8 cellular contexts compared by ENCODE assay signal in the genomic region with DNA sequence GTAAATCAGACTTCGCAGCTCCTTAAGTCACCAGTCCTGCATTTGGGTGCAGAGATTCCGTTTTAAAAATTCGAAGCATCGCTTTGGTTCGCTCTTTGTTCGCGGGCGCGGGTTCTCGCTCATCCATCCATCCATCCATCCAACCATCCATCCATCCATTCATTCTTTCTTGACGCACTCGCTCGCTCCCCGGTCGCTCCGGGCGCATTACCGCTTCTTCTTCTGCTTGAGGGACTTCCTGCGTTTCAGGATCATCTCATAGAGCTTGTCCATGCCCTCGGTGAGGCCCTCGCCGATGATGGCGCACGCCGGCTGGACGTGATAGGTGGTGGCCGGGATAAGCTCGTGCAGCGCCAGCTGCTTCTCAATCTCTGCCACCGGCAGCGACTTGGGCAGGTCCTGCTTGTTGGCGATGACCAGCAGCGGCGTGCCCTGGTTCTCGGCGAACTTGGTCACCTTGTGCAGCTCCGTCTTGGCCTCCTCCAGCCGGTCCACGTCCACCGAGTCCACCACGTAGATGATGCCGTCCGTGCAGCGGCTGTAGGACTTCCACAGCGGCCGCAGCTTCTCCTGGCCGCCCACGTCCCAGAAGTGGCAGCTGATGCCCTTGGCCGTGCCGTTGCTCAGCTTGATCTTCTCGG. TPM values are rescaled to one million over a fixed set of nuclear protein-coding genes. Genes with fewer than 3 reads are reported as not detected.
DNase-seq lines count a peak whose midpoint lies in the region; ATAC-seq and TF ChIP-seq lines count a peak whose summit lies in the region.

No MANE protein-coding gene starts in this region.

- peaks cover 6 to 18% (median 15%) of the 10 kb centered on the region in 4 donors for H3K4me1 ChIP-seq in transverse colon

- H3K27me3 ChIP-seq in transverse colon: peaks cover 29% of the 10 kb centered on the region

- H3K4me3 ChIP-seq in AG09309 (ENCODE audit: control insufficient read depth, low read depth, low read length) (peak overlapping the region; percentile 62), transverse colon (peak overlapping the region; percentile 37 to 74 (median 62))

- no peaks in the 10 kb centered on the region for H3K36me3 ChIP-seq in transverse colon

- ATAC-seq in GM21367 (IDR thresholded peaks at IDR 0.05; ENCODE audit: unreplicated experiment): peak; percentile 3
- no peak for ATAC-seq in GM18858 (IDR thresholded peaks at IDR 0.05; ENCODE audit: unreplicated experiment)

- H3K4me3 Mint-ChIP-seq in chondrocyte (ENCODE audit: unreplicated experiment): peak overlapping the region; percentile 97

- H3K27ac ChIP-seq in RWPE1 (peak overlapping the region; percentile 92), transverse colon (peak overlapping the region; percentile 84 to 87 (median 86))

- H3K9me3 ChIP-seq in transverse colon: no peaks in the 10 kb centered on the region

- no peak for TF ChIP-seq CTCF in AG09309 (IDR thresholded peaks at IDR 0.05; ENCODE audit: control insufficient read depth, insufficient read depth, low read depth, low read length, missing control alignments)
- TF ChIP-seq CTCF in RWPE1 (conservative IDR thresholded peaks at IDR 0.05; ENCODE audit: low read depth): no peak
- TF ChIP-seq CTCF in chondrocyte (IDR thresholded peaks at IDR 0.05): no peak
- TF ChIP-seq CTCF in transverse colon (IDR thresholded peaks at IDR 0.05): no peak

- CTCF ChIA-PET in RWPE1 (lab: Yijun Ruan, JAX): interaction anchor here (0.6 to 1.4 kb wide), 9 partner anchors 70 to 361 kb away, joined by 3 to 6 read pairs (median 3); no protein-coding TSS in a partner anchor

- peaks cover 25% of the 10 kb centered on the region for H3K36me3 Mint-ChIP-seq in chondrocyte (ENCODE audit: low read depth)

- no peak for TF ChIP-seq EP300 in transverse colon (IDR thresholded peaks at IDR 0.05; ENCODE audit: low read depth)

- peak overlapping the region; percentile 86 for H3K27ac Mint-ChIP-seq in chondrocyte (ENCODE audit: unreplicated experiment)

- intact Hi-C loops in transverse colon (cut with DNase I; ENCODE audit: low total_unique reads): loop anchor here (5.0 kb wide), 1 partner anchor 204 kb away; no protein-coding TSS in a partner anchor

- whole genome bisulfite sequencing in transverse colon (ENCODE audit: low coverage in 1 of 2), 2 donors: 6% methylated on average over 51 of the region's 51 CpGs; no CpG with 5 or more reads in 1 of the 2 donors

- DNase-seq in AG09309 (ENCODE audit: low read depth) (no peak), RWPE1 (ENCODE audit: low spot score) (no peak), chondrocyte (ENCODE audit: low spot score) (no peak), lung microvascular endothelial cell (ENCODE audit: low read depth in 2 of 2) (peak; percentile 44 to 45), transverse colon (peak; percentile 28), NCI-H1436 treated with DMSO at 0.1 percent for 48 hours (lab: John Stamatoyannopoulos, UW) (no peak)

- H3K27me3 Mint-ChIP-seq in chondrocyte (ENCODE audit: low read depth): no peaks in the 10 kb centered on the region

- no peaks in the 10 kb centered on the region for H3K9me3 Mint-ChIP-seq in chondrocyte (ENCODE audit: low read depth)

- TF ChIP-seq POLR2A in transverse colon (IDR thresholded peaks at IDR 0.05): peak; percentile 1

- peaks cover 40% of the 10 kb centered on the region for H3K4me1 Mint-ChIP-seq in chondrocyte (ENCODE audit: low read depth)

- in situ Hi-C loops in transverse colon (cut with MboI; ENCODE audit: low pct_ligation_motif_present in 1 of 4, low pct_unique_long_range_greater_than_20kb in 1 of 4, low sequenced_read_pairs in 3 of 4): loop anchor here in 3 of 4 donors (5.0 to 25.0 kb wide), 4 partner anchors 209 to 509 kb away; no protein-coding TSS in a partner anchor

- POLR2A ChIA-PET in RWPE1 (lab: Yijun Ruan, JAX; ENCODE audit: low non-redundant PET): interaction anchor here (0.6 to 1.8 kb wide), 3 partner anchors 49 to 358 kb away, joined by 3 to 7 read pairs (median 7); no protein-coding TSS in a partner anchor

RNA-seq across cellular contexts. Expression of a gene that starts 1.0 kb away (rescaled TPM):
- total RNA-seq in chondrocyte (16.4 to 129 TPM (median 127 TPM) in 3 replicates), lung microvascular endothelial cell (2.2 and 3.8 TPM in 2 replicates), transverse colon (10 to 100 TPM in 1 of 4 donors, 1 to 10 TPM in 3; 3.8 to 11.9 (median 5.3) TPM)

Comparison
In these comparisons a context has a peak if more than half of its experiments do, and no peak if none do; other contexts are left out.
1. DNase-seq: peak in lung microvascular endothelial cell (2 of 2) and transverse colon (single experiment); none in AG09309 (single experiment), RWPE1 (single experiment), chondrocyte (single experiment) and NCI-H1436 treated with DMSO at 0.1 percent for 48 hours (single experiment).